11 cellular contexts compared by ENCODE assay signal in genomic region chr14:24634158-24634557, GRCh38. TPM values are rescaled to one million over a fixed set of nuclear protein-coding genes. Genes with fewer than 3 reads are reported as not detected.
DNase-seq lines count a peak whose midpoint lies in the region; TF ChIP-seq lines count a peak whose summit lies in the region.
"Had no signal": no experiment of that assay in that cellular context is flagged by ENCODE, and none has a peak within 500 bp of the region (broad histone marks: within the 10 kb centered on the region; RNA-seq: fewer than 3 reads in every experiment).

GZMB (minus strand) TSS chr14:24634190; CDS start chr14:24634160, 30 bp downstream.

- no peaks in the 10 kb centered on the region for H4K20me1 ChIP-seq in mammary epithelial cell (ENCODE audit: insufficient read depth, low read length)

- H3K4me3 ChIP-seq in mammary epithelial cell (replicated peaks in 1 of 3; ENCODE audit: insufficient read depth in 1 of 3, low read depth in 2 of 3, low read length in 3 of 3) (no peak within 1 kb of the TSS), breast epithelium (no peak within 1 kb of the TSS), ovary (no peak within 1 kb of the TSS)

- WGBS in mammary epithelial cell (ENCODE audit: low coverage, missing lambda C conversion rate) = 100% methylated on average over 1 of the region's 2 CpGs
- WGBS in ovary, 3 donors = 35 to 54% (median 45%) methylated on average over 2 of the region's 2 CpGs

- H3K27me3 ChIP-seq in mammary epithelial cell (ENCODE audit: insufficient read depth, low read length) = no peaks in the 10 kb centered on the region
- no peaks in the 10 kb centered on the region for H3K27me3 ChIP-seq in breast epithelium
- no peaks in the 10 kb centered on the region for H3K27me3 ChIP-seq in ovary

- TF ChIP-seq EP300 in ovary (IDR thresholded peaks at IDR 0.05) = no peak

- no peak for TF ChIP-seq CTCF in mammary epithelial cell (conservative IDR thresholded peaks at IDR 0.05 in 1 of 2, IDR thresholded peaks at IDR 0.05 in 1 of 2; ENCODE audit: extremely low read depth in 1 of 2, insufficient read depth in 1 of 2, low read depth in 1 of 2, low read length in 2 of 2)
- TF ChIP-seq CTCF in breast epithelium (IDR thresholded peaks at IDR 0.05) = no peak
- TF ChIP-seq CTCF in ovary (IDR thresholded peaks at IDR 0.05) = no peak

- H3K27ac ChIP-seq in mammary epithelial cell (ENCODE audit: insufficient read depth, low read depth, low read length) (no peak within 1 kb of the TSS), breast epithelium (no peak within 1 kb of the TSS), ovary (no peak within 1 kb of the TSS)

- no peak within 1 kb of the TSS for H3K4me2 ChIP-seq in mammary epithelial cell (ENCODE audit: insufficient read depth, low read depth, low read length)

- intact Hi-C loops in mammary epithelial cell (cut with micrococcal nuclease) (no loop called here), breast epithelium (cut with DNase I; ENCODE audit: low total_unique reads) (no loop called here), ovary (cut with DNase I) (no loop called here)

- CTCF ChIA-PET in mammary epithelial cell (lab: Charles Lee; ENCODE audit: low non-redundant PET) = no interaction called here

- peak; percentile 54 for DNase-seq in mammary epithelial cell
- DNase-seq in breast epithelium (ENCODE audit: low spot score in 2 of 2) = no peak
- peak; percentile 79 for DNase-seq in activated gamma-delta T cell treated with anti-CD3 and anti-CD28 coated beads, Interleukin-2, amount 50 U/mL, for 16 hours (ENCODE audit: low read depth)
- peak in 3 of 4 experiments; percentile 21 to 62 (median 26) for DNase-seq in stimulated activated CD4-positive, alpha-beta T cell treated with anti-CD3 and anti-CD28 coated beads, Interleukin-1b, Interleukin-23, amount 100 ng/mL, for 24 hours (ENCODE audit: low read depth in 4 of 4, low spot score in 1 of 4)
- DNase-seq in NCI-H2196 (lab: John Stamatoyannopoulos, UW; ENCODE audit: unreplicated experiment) = no peak
- DNase-seq in NCI-H128 (lab: John Stamatoyannopoulos, UW; ENCODE audit: unreplicated experiment) = no peak
- DNase-seq in ovary = no peak
- DNase-seq in NCI-H2196 treated with DMSO at 0.1 percent for 48 hours (lab: John Stamatoyannopoulos, UW; ENCODE audit: unreplicated experiment) = no peak
- DNase-seq: activated B cell treated with CpG ODN at 0.5 μM for 24 hours, heart right ventricle, Kasumi-1 had no signal

- no peaks in the 10 kb centered on the region for H3K36me3 ChIP-seq in mammary epithelial cell (ENCODE audit: insufficient read depth, low read length)
- H3K36me3 ChIP-seq in breast epithelium = no peaks in the 10 kb centered on the region
- no peaks in the 10 kb centered on the region for H3K36me3 ChIP-seq in ovary
- H3K36me3 ChIP-seq: heart right ventricle had no signal

- no peak within 1 kb of the TSS for H3K9ac ChIP-seq in mammary epithelial cell (ENCODE audit: insufficient read depth, low read length)

- H2AFZ ChIP-seq in mammary epithelial cell (ENCODE audit: low read depth, low read length) = no peak within 1 kb of the TSS

- BruUV-seq in mammary epithelial cell (replicated peaks; lab: Mats Ljungman, UMichigan) = no TSS peak

- in situ Hi-C loops in mammary epithelial cell (cut with MboI; ENCODE audit: low sequenced_read_pairs in 2 of 2) = no loop called here

- no peaks in the 10 kb centered on the region for H3K79me2 ChIP-seq in mammary epithelial cell (ENCODE audit: insufficient read depth, low read length)

- H3K4me1 ChIP-seq in mammary epithelial cell (ENCODE audit: insufficient read depth, low read length) = no peaks in the 10 kb centered on the region
- peaks cover 0 to 6% of the 10 kb centered on the region in 2 donors for H3K4me1 ChIP-seq in breast epithelium
- H3K4me1 ChIP-seq in ovary (ENCODE audit: insufficient read depth) = no peaks in the 10 kb centered on the region
- H3K4me1 ChIP-seq: heart right ventricle had no signal

- H3K9me3 ChIP-seq in mammary epithelial cell (replicated peaks; ENCODE audit: insufficient read depth, low read length) (no peaks in the 10 kb centered on the region), breast epithelium (no peaks in the 10 kb centered on the region), ovary (no peaks in the 10 kb centered on the region)

- dilution Hi-C loops in mammary epithelial cell (cut with HindIII; ENCODE audit: low sequenced_read_pairs) = no loop called here

- no peak for TF ChIP-seq POLR2A in breast epithelium (IDR thresholded peaks at IDR 0.05)
- TF ChIP-seq POLR2A in ovary (IDR thresholded peaks at IDR 0.05) = no peak

RNA-seq across cellular contexts. Expression of gene GZMB, which starts in this region (rescaled TPM):
- total RNA-seq in mammary epithelial cell (not detected), breast epithelium (1 to 10 TPM in 2 of 3 donors, not detected in 1; 1.3 to 2.2 TPM), ovary (1 to 10 TPM in 3 of 7 donors, under 1 TPM in 1, not detected in 3; 0.25 to 2.6 (median 1.7) TPM)
- polyA plus RNA-seq in mammary epithelial cell (not detected), ovary (1 to 10 TPM in 1 of 2 donors, under 1 TPM in 1; 0.45 to 4.0 TPM)
- polyA minus RNA-seq in mammary epithelial cell = not detected

Comparison
In these comparisons a context has a peak if more than half of its experiments do, and no peak if none do; other contexts are left out.
1. Peak in DNase-seq in mammary epithelial cell; RNA of the gene not detected or under 1 TPM.
2. DNase-seq: peak in activated gamma-delta T cell treated with anti-CD3 and anti-CD28 coated beads, Interleukin-2, amount 50 U/mL, for 16 hours (single experiment) and stimulated activated CD4-positive, alpha-beta T cell treated with anti-CD3 and anti-CD28 coated beads, Interleukin-1b, Interleukin-23, amount 100 ng/mL, for 24 hours (3 of 4); none in breast epithelium (0 of 2), NCI-H2196 (single experiment), NCI-H128 (single experiment), ovary (0 of 5) and NCI-H2196 treated with DMSO at 0.1 percent for 48 hours (single experiment).